In the genomic region with DNA sequence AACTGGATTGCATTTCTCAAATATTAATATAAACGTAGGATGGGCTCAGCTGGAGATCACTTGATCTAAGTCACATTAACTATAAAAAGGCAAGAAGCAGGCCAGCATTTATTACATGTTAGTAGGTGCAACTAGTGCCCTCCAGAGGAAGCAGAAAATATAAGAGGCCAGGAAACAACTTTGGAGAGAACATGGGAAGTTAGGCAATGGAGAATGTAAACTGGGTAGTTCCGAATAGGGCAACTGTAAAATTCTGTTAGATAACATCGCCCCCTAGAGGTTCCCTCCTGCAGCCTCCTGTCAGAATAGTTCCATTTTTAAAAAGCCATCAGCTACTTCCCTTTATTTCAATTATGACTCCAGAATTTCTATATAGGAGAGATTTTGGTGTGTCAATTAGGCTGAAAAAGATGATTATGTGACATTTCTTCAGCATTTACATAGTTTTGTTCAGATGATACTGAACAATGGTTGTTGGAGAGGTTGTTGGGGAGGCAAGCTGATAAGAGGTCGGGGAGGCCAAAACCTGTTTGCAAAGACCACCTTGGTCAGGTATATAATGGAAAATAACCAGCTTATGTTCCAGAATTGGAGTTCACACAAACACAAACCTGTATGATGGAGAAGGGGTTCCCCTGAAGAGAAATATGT, we compare ENCODE assay signal across 8 cellular contexts. TPM values are rescaled to one million over a fixed set of nuclear protein-coding genes. Genes with fewer than 3 reads are reported as not detected.
DNase-seq lines count a peak whose midpoint lies in the region; ATAC-seq and TF ChIP-seq lines count a peak whose summit lies in the region.

No MANE protein-coding gene starts in this region.

- H3K9me3 Mint-ChIP-seq in WTC11, result no peaks in the 10 kb centered on the region

- CTCF ChIA-PET in WTC11 (lab: Charles Lee), result interaction anchor here (0.6 to 2.0 kb wide), 36 partner anchors 8 to 481 kb away, joined by 3 to 31 read pairs (median 4); partner anchors contain the start of genes CCL28, HMGCS1, NIM1K and TMEM267

- H3K27ac ChIP-seq in dorsolateral prefrontal cortex, result peak overlapping the region in 2 of 59 donors; percentile 17 to 21

- no peaks in the 10 kb centered on the region for H3K27me3 ChIP-seq in dorsolateral prefrontal cortex

- no peaks in the 10 kb centered on the region; the same call in 1 of the 2 replicates for H3K27me3 Mint-ChIP-seq in WTC11 (ENCODE audit: low read depth)

- peak; percentile 72 for TF ChIP-seq CTCF in WTC11 (IDR thresholded peaks at IDR 0.05)
- TF ChIP-seq CTCF in dorsolateral prefrontal cortex (IDR thresholded peaks at IDR 0.05 in 54 of 56, conservative IDR thresholded peaks at IDR 0.05 in 2 of 56; ENCODE audit: low read depth in 1 of 56, partially characterized antibody in 56 of 56), result peak; percentile 80 to 99 (median 90)

- H3K27ac Mint-ChIP-seq in WTC11, result no peak overlapping the region

- peak overlapping the region in 3 of 59 donors; percentile 8 to 32 (median 13) for H3K4me3 ChIP-seq in dorsolateral prefrontal cortex

- peak; percentile 98 for DNase-seq in AML-193 (lab: John Stamatoyannopoulos, UW)
- DNase-seq in NCI-H446 (lab: John Stamatoyannopoulos, UW), result peak; percentile 83 to 92
- peak; percentile 39 for DNase-seq in WTC11 (ENCODE audit: low spot score)
- DNase-seq in dorsolateral prefrontal cortex, result peak in 5 of 10 donors; percentile 6 to 62 (median 36)
- DNase-seq in lung microvascular endothelial cell (ENCODE audit: low read depth in 2 of 2), result peak; percentile 81 to 90
- DNase-seq in stimulated activated CD8-positive, alpha-beta memory T cell treated with anti-CD3 and anti-CD28 coated beads, Interleukin-7, amount 100 ng/mL, for 4 hours (ENCODE audit: low read depth in 2 of 2), result peak; percentile 7 to 15

- H3K4me3 Mint-ChIP-seq in WTC11, result no peak overlapping the region

- H3K36me3 Mint-ChIP-seq in WTC11, result no peaks in the 10 kb centered on the region

- POLR2A ChIA-PET in WTC11 (lab: Charles Lee), result interaction anchor here (0.8 kb wide), 1 partner anchor 95 kb away, joined by 4 read pairs; no protein-coding TSS in a partner anchor

- ATAC-seq in GM18870 (IDR thresholded peaks at IDR 0.05; ENCODE audit: unreplicated experiment), result peak; percentile 48
- peak; percentile 58 for ATAC-seq in HG03457 (IDR thresholded peaks at IDR 0.05; ENCODE audit: unreplicated experiment)
- peak; percentile 98 for ATAC-seq in WTC11

- intact Hi-C loops in dorsolateral prefrontal cortex (cut with DNase I), result loop anchor here (5.0 to 10.0 kb wide), 4 partner anchors 198 to 475 kb away; partner anchors contain the start of genes NIM1K (in 1 of the 2) and ZNF131 (in 1 of the 2)

- no peaks in the 10 kb centered on the region for H3K4me1 Mint-ChIP-seq in WTC11

TF ChIP-seq in WTC11, 78 proteins besides CTCF, POLR2A, EP300 and RAD21:
- no peak for TF ChIP-seq NFYB (CRISPR knock-in tag; conservative IDR thresholded peaks at IDR 0.05; ENCODE audit: low read depth)

RNA-seq across cellular contexts. Expression of gene CCL28, which starts 22.4 kb away (rescaled TPM):
- total RNA-seq in WTC11 (2021) (1.4 to 2.2 TPM (median 1.9 TPM) in 3 replicates), dorsolateral prefrontal cortex (1 to 10 TPM in 115 of 120 experiments, under 1 TPM in 5; 0.63 to 5.1 (median 2.6) TPM), lung microvascular endothelial cell (0.65 and 2.6 TPM in 2 replicates)

Comparison
In these comparisons a context has a peak if more than half of its experiments do, and no peak if none do; other contexts are left out.
1. ATAC-seq: peak in every context shown above with its lines; median percentile 98 in WTC11; 58 in HG03457; 48 in GM18870.